Comparison of ENCODE assay signal across 24 cellular contexts in genomic region chr13:81025091-81025490, GRCh38.
"Had no signal": no experiment of that assay in that cellular context is flagged by ENCODE, and none has a peak within 500 bp of the region (broad histone marks: within the 10 kb centered on the region; RNA-seq: fewer than 3 reads in every experiment).

No MANE protein-coding gene starts in this region.

- ATAC-seq: effector memory CD8-positive, alpha-beta T cell; esophagus mucosa; gastrocnemius medialis; heart right ventricle; left cardiac atrium; left lung; left ventricle myocardium superior; lower lobe of right lung; naive thymus-derived CD4-positive, alpha-beta T cell had no signal

- FAIRE-seq: endometrium, islet of Langerhans, keratinocyte had no signal

- DNase-seq: colonic mucosa; cortex of kidney; effector CD8-positive, alpha-beta T cell; effector memory CD8-positive, alpha-beta T cell; endodermal cell; erythroblast; esophagus squamous epithelium; foreskin fibroblast; foreskin melanocyte; gastrocnemius medialis; glutamatergic neuron; head of caudate nucleus; heart right ventricle; hippocampal formation; left cardiac atrium; left lung; left ventricle myocardium superior; lower lobe of right lung; mesenchymal stem cell; naive thymus-derived CD4-positive, alpha-beta T cell had no signal
